25 cellular contexts compared by ENCODE assay signal in genomic region chr14:62807636-62808035, GRCh38.
"Had no signal": no experiment of that assay in that cellular context is flagged by ENCODE, and none has a peak within 500 bp of the region (broad histone marks: within the 10 kb centered on the region; RNA-seq: fewer than 3 reads in every experiment).

No MANE protein-coding gene starts in this region.

- FAIRE-seq: urothelium cell line had no signal

- H3K9me3 ChIP-seq: ovary, psoas muscle, right lobe of liver, thoracic aorta, thyroid gland, tibial nerve, upper lobe of left lung, vagina had no signal

- H3K36me3 ChIP-seq: neural progenitor cell, ovary, right lobe of liver, sigmoid colon, stomach, thoracic aorta, thyroid gland, tibial nerve, upper lobe of left lung, vagina had no signal

- H3K27ac ChIP-seq: neural progenitor cell, ovary, parathyroid adenoma, psoas muscle, right lobe of liver, sigmoid colon, stomach, thoracic aorta, thyroid gland, tibial nerve, upper lobe of left lung, vagina had no signal

- H3K4me3 ChIP-seq: neural progenitor cell, ovary, psoas muscle, right lobe of liver, sigmoid colon, stomach, thoracic aorta, thyroid gland, tibial nerve, upper lobe of left lung, vagina had no signal

- DNase-seq: occipital lobe; ovary; posterior cingulate gyrus; psoas muscle; right cardiac atrium; right lobe of liver; sigmoid colon; small intestine; stimulated activated CD4-positive, alpha-beta T cell treated with anti-CD3 and anti-CD28 coated beads, Interleukin-15, amount 100 ng/mL, for 24 hours; stimulated activated CD4-positive, alpha-beta T cell treated with anti-CD3 and anti-CD28 coated beads, Interleukin-2, amount 100 ng/mL, for 24 hours; stimulated activated CD4-positive, alpha-beta T cell treated with anti-CD3 and anti-CD28 coated beads, Interleukin-2, amount 100 ng/mL, for 48 hours; stimulated activated CD4-positive, alpha-beta T cell treated with anti-CD3 and anti-CD28 coated beads, Interleukin-4, amount 100 ng/mL, for 24 hours; stimulated activated naive B cell treated with anti-CD40 and anti-IgM and Interleukin-4, amounts not matched to agents 10 μg/mL and 1 μg/mL and 100 μg/mL, for 72 hours; stimulated activated naive CD4-positive, alpha-beta T cell treated with Interleukin-2 at 50 U/mL for 16 hours; stomach; thyroid gland; trophoblast cell; upper lobe of left lung had no signal

- ATAC-seq: psoas muscle; right cardiac atrium; right lobe of liver; stimulated activated effector memory CD8-positive, alpha-beta T cell treated with anti-CD3 and anti-CD28 coated beads, Interleukin-12 subunit alpha, Interleukin-12 subunit beta, amount 100 ng/mL, for 72 hours; stimulated activated naive B cell treated with anti-CD40 and anti-IgM and Interleukin-4, amounts not matched to agents 10 μg/mL and 1 μg/mL and 100 μg/mL, for 72 hours had no signal

- H3K4me1 ChIP-seq: neural progenitor cell, parathyroid adenoma, psoas muscle, right lobe of liver, sigmoid colon, stomach, thyroid gland, tibial nerve, upper lobe of left lung, vagina had no signal

- H3K27me3 ChIP-seq: neural progenitor cell, ovary, right lobe of liver, sigmoid colon, stomach, thyroid gland, tibial nerve, upper lobe of left lung, vagina had no signal
